Comparison of ENCODE assay signal across 9 cellular contexts in the genomic region with DNA sequence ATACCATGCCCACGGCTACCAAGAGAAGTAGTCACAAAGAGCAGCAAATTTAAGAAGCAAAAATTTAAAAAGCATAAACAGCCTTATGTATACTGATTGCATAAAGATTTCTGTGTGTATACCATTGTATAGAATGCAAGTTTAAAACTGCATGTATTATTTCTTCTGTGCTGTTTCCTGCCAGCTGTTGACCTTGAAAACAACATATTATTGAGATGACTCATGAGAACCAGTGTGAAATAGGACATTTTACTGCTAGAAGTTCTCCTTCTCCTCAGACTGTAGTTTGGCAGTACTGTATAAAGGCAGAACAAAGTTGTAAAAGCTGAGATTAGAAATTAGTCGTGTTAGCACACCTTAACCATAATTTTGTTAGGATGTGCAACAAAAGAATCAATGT. TPM values are rescaled to one million over a fixed set of nuclear protein-coding genes. Genes with fewer than 3 reads are reported as not detected.
A peak's percentile ranks its signal among the peaks of the same experiment; 100 is the strongest.
DNase-seq lines count a peak whose midpoint lies in the region; FAIRE-seq and TF ChIP-seq lines count a peak whose summit lies in the region.
"Had no signal": no experiment of that assay in that cellular context is flagged by ENCODE, and none has a peak within 500 bp of the region (broad histone marks: within the 10 kb centered on the region; RNA-seq: fewer than 3 reads in every experiment).

No MANE protein-coding gene starts in this region.

- H3K27ac ChIP-seq in epithelial cell of prostate (peak overlapping the region; percentile 74), Peyer's patch (no peak overlapping the region)

- H3K27me3 ChIP-seq in Peyer's patch: no peaks in the 10 kb centered on the region

- peak; percentile 60 for DNase-seq in DMS53 (lab: John Stamatoyannopoulos, UW)
- peak; percentile 78 for DNase-seq in RCC 7860 (ENCODE audit: low spot score)
- no peak for DNase-seq in epithelial cell of prostate (ENCODE audit: low read depth, low spot score)
- DNase-seq in NCI-H146 (lab: John Stamatoyannopoulos, UW): no peak
- DNase-seq in Peyer's patch: no peak
- no peak for DNase-seq in activated gamma-delta T cell (lab: John Stamatoyannopoulos, UW)
- no peak for DNase-seq in activated CD4-positive, CD25-positive, alpha-beta regulatory T cell treated with anti-CD3 and anti-CD28 coated beads, Interleukin-2, amount 50 U/mL, for 72 hours
- DNase-seq: SHP77 had no signal

- no peaks in the 10 kb centered on the region for H3K36me3 Mint-ChIP-seq in nephron (ENCODE audit: low read depth)

- H3K4me1 Mint-ChIP-seq in nephron: peaks cover 27% of the 10 kb centered on the region

- H3K27ac Mint-ChIP-seq in nephron: peak overlapping the region; percentile 83 to 93 (median 87)

- FAIRE-seq in RCC 7860 (lab: Jason Lieb, UNC): no peak

- TF ChIP-seq CTCF in nephron (IDR thresholded peaks at IDR 0.05; ENCODE audit: unreplicated experiment in 3 of 3) (no peak), Peyer's patch (IDR thresholded peaks at IDR 0.05) (no peak)

- H3K9me3 ChIP-seq in Peyer's patch: no peaks in the 10 kb centered on the region

- TF ChIP-seq POLR2A in Peyer's patch (IDR thresholded peaks at IDR 0.05): no peak

- no peaks in the 10 kb centered on the region for H3K4me1 ChIP-seq in Peyer's patch

- H3K9me3 Mint-ChIP-seq in nephron: peaks cover 2% of the 10 kb centered on the region

- no peak overlapping the region for H3K4me3 ChIP-seq in Peyer's patch

- H3K27me3 Mint-ChIP-seq in nephron (ENCODE audit: low read depth): no peaks in the 10 kb centered on the region

- no peak overlapping the region for H3K4me3 Mint-ChIP-seq in nephron

- H3K36me3 ChIP-seq in Peyer's patch: no peaks in the 10 kb centered on the region

RNA-seq across cellular contexts. Expression of a gene that starts 42.3 kb away (rescaled TPM):
- 10 to 100 TPM in 3 of 4 donors, 1 to 10 TPM in 1; 3.7 to 14.9 (median 11.4) TPM for total RNA-seq in Peyer's patch

Comparison
In these comparisons a context has a peak if more than half of its experiments do, and no peak if none do; other contexts are left out.
1. DNase-seq: peak in DMS53 (single experiment) and RCC 7860 (single experiment); none in epithelial cell of prostate (single experiment), NCI-H146 (single experiment), Peyer's patch (0 of 3), activated gamma-delta T cell (single experiment) and activated CD4-positive, CD25-positive, alpha-beta regulatory T cell treated with anti-CD3 and anti-CD28 coated beads, Interleukin-2, amount 50 U/mL, for 72 hours (single experiment).